17 cellular contexts compared by ENCODE assay signal in the genomic region with DNA sequence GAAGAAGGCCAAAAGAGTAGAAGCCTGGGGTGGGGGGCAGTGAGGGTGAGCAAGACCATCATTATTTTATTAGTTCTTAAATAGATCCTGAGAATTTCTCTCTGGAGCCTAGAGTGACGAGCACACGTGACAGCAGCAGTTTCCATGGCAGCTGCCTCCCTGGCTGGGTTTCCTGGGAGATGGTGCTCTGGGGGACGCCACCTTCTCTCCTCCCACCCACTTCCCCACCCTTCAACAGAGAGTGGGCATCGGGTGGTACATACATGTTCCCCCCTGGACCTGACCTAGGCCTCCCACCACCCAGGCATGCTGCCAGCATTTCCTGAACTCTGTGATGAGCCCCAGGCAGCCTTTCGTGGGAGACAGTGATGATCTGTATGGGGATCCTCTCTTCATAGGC. TPM values are rescaled to one million over a fixed set of nuclear protein-coding genes. Genes with fewer than 3 reads are reported as not detected.
DNase-seq lines count a peak whose midpoint lies in the region; ATAC-seq and FAIRE-seq lines count a peak whose summit lies in the region.
"Had no signal": no experiment of that assay in that cellular context is flagged by ENCODE, and none has a peak within 500 bp of the region (broad histone marks: within the 10 kb centered on the region; RNA-seq: fewer than 3 reads in every experiment).

No MANE protein-coding gene starts in this region.

- peaks cover 4% of the 10 kb centered on the region for H3K4me1 ChIP-seq in CD8-positive, alpha-beta memory T cell (ENCODE audit: insufficient read depth, low read length)

- CTCF ChIA-PET in CD8-positive, alpha-beta memory T cell (lab: Charles Lee) = no interaction called here

- POLR2A ChIA-PET in CD8-positive, alpha-beta memory T cell (lab: Charles Lee) = no interaction called here

- no peak for ATAC-seq in HG02852 (IDR thresholded peaks at IDR 0.05; ENCODE audit: unreplicated experiment)
- ATAC-seq: SK-N-SH treated with all-trans-retinoic acid at 6 μM for 48 hours had no signal

- no peaks in the 10 kb centered on the region for H3K36me3 ChIP-seq in CD8-positive, alpha-beta memory T cell (ENCODE audit: insufficient read depth, low read length)

- no peaks in the 10 kb centered on the region for H3K9me3 Mint-ChIP-seq in CD8-positive, alpha-beta memory T cell
- H3K9me3 Mint-ChIP-seq: CD4-positive, alpha-beta T cell; HFFc6 had no signal

- DNase-seq in DMS 273 (lab: John Stamatoyannopoulos, UW; ENCODE audit: unreplicated experiment) = peak; percentile 5
- no peak for DNase-seq in DMS 273 treated with DMSO at 0.1 percent for 48 hours (lab: John Stamatoyannopoulos, UW)
- no peak for DNase-seq in CD8-positive, alpha-beta memory T cell
- DNase-seq in caudate nucleus (lab: John Stamatoyannopoulos, UW) = peak in 39 of 61 donors; percentile 7 to 73 (median 42)
- DNase-seq in nucleus accumbens (lab: John Stamatoyannopoulos, UW) = peak in 31 of 56 donors; percentile 6 to 72 (median 38)
- no peak for DNase-seq in urothelium cell line (ENCODE audit: low spot score)
- DNase-seq in superior temporal gyrus (ENCODE audit: extremely low spot score) = no peak
- DNase-seq: Calu3, HFFc6, NCI-H187 treated with DMSO at 0.1 percent for 48 hours had no signal

- peaks cover 0 to 1% (median 0%) of the 10 kb centered on the region in 3 donors for H3K36me3 Mint-ChIP-seq in CD8-positive, alpha-beta memory T cell

- H3K27me3 ChIP-seq in CD8-positive, alpha-beta memory T cell (ENCODE audit: insufficient read depth, low read length, poor library complexity, severe bottlenecking) = no peaks in the 10 kb centered on the region

- H3K27ac Mint-ChIP-seq in CD8-positive, alpha-beta memory T cell = peak overlapping the region in 6 of 8 donors; percentile 11 to 89 (median 78)
- H3K27ac Mint-ChIP-seq: CD4-positive, alpha-beta T cell; HFFc6 had no signal

- H3K27me3 Mint-ChIP-seq in CD8-positive, alpha-beta memory T cell = peaks cover 0 to 3% of the 10 kb centered on the region in 2 donors
- H3K27me3 Mint-ChIP-seq: CD4-positive, alpha-beta T cell had no signal

- no peak for FAIRE-seq in urothelium cell line (lab: Jason Lieb, UNC)
- FAIRE-seq: G401.6, H54 had no signal

- no peak overlapping the region for H3K4me3 ChIP-seq in CD8-positive, alpha-beta memory T cell (ENCODE audit: low read length)

- H3K27ac ChIP-seq in CD8-positive, alpha-beta memory T cell (ENCODE audit: low read depth, low read length) = no peak overlapping the region
- peak overlapping the region; percentile 95 for H3K27ac ChIP-seq in caudate nucleus (ENCODE audit: low read depth, low read length)
- H3K27ac ChIP-seq: 22Rv1, KMS-11 had no signal

- peak overlapping the region in 1 of 7 donors; percentile 75 for H3K4me3 Mint-ChIP-seq in CD8-positive, alpha-beta memory T cell
- H3K4me3 Mint-ChIP-seq: CD4-positive, alpha-beta T cell; HFFc6 had no signal

- no peaks in the 10 kb centered on the region for H3K9me3 ChIP-seq in CD8-positive, alpha-beta memory T cell (ENCODE audit: low read length)

- H3K4me1 Mint-ChIP-seq in CD8-positive, alpha-beta memory T cell = peaks cover 9 to 11% (median 10%) of the 10 kb centered on the region in 3 donors

RNA-seq across cellular contexts. Expression of a gene that starts 12.9 kb away (rescaled TPM):
- under 1 TPM; 0.53 to 0.68 TPM for total RNA-seq in CD8-positive, alpha-beta memory T cell
- not detected for polyA plus RNA-seq in CD8-positive, alpha-beta memory T cell

RNA-seq across cellular contexts. Expression of a gene that starts 34.7 kb away (rescaled TPM):
- 10 to 100 TPM; 59.4 to 63.9 TPM for total RNA-seq in CD8-positive, alpha-beta memory T cell
- polyA plus RNA-seq in CD8-positive, alpha-beta memory T cell = 30.0 TPM

Comparison
In these comparisons a context has a peak if more than half of its experiments do, and no peak if none do; other contexts are left out.
1. DNase-seq: peak in DMS 273 (single experiment), caudate nucleus (39 of 61) and nucleus accumbens (31 of 56); none in DMS 273 treated with DMSO at 0.1 percent for 48 hours (single experiment), CD8-positive, alpha-beta memory T cell (0 of 5), urothelium cell line (single experiment) and superior temporal gyrus (single experiment).